ENCODE assay signal across 19 cellular contexts in the genomic region with DNA sequence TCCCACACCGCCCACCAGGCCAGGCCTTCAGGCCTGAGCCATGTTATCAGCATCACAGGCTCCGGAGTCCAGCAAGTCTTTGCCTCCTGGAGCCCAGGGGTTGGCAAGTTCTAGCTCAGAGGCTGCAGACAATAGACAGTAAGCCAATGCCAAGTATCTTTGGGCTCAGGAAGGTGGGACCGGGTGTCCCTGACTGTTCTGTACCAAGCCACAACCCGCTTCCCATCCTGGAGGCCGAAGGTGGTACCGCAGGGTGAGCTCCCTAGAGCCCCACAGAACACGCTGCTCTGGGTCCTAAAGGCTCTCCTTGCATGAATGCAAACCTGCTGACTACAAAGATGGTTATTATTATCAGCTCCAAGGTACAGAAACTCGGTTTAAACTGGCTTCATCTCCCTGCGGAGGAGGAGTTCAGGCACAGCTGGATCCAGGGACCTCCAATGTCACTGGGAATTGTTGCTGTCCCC. TPM values are rescaled to one million over a fixed set of nuclear protein-coding genes. Genes with fewer than 3 reads are reported as not detected.
DNase-seq lines count a peak whose midpoint lies in the region; ATAC-seq, FAIRE-seq and TF ChIP-seq lines count a peak whose summit lies in the region.
"Had no signal": no experiment of that assay in that cellular context is flagged by ENCODE, and none has a peak within 500 bp of the region (broad histone marks: within the 10 kb centered on the region; RNA-seq: fewer than 3 reads in every experiment).

No MANE protein-coding gene starts in this region.

- TF ChIP-seq RAD21 in GM12878 (IDR thresholded peaks at IDR 0.05; ENCODE audit: insufficient read depth, low read depth, low read length): no peak

- H2BK20ac ChIP-seq in H9 (ENCODE audit: low read depth, low read length, poor library complexity, severe bottlenecking): no peak overlapping the region

- H3K4ac ChIP-seq in H9 (ENCODE audit: low read depth, low read length): no peak overlapping the region

- peaks cover 52% of the 10 kb centered on the region for H3K27me3 Mint-ChIP-seq in H9 (ENCODE audit: low read depth)
- H3K27me3 Mint-ChIP-seq in mesothelial cell of epicardium (ENCODE audit: low read depth): no peaks in the 10 kb centered on the region
- no peaks in the 10 kb centered on the region for H3K27me3 Mint-ChIP-seq in osteocyte (ENCODE audit: unreplicated experiment)

- H3K27ac Mint-ChIP-seq in H9 (no peak overlapping the region), mesothelial cell of epicardium (no peak overlapping the region), osteocyte (ENCODE audit: unreplicated experiment) (no peak overlapping the region)

- no peak overlapping the region for H3K14ac ChIP-seq in H9 (ENCODE audit: insufficient read depth, low read length)

- POLR2A ChIA-PET in GM12878 (lab: Charles Lee): interaction anchor here (0.5 to 0.9 kb wide), 3 partner anchors 9 to 62 kb away, joined by 3 to 4 read pairs (median 3); no protein-coding TSS in a partner anchor

- H3K4me1 ChIP-seq in H9 (ENCODE audit: insufficient read depth, low read length) (no peaks in the 10 kb centered on the region), GM12878 (ENCODE audit: control insufficient read depth, insufficient read depth, low read length) (peaks cover 11% of the 10 kb centered on the region), small intestine (ENCODE audit: control insufficient read depth in 2 of 2, insufficient read depth in 1 of 2, low read depth in 1 of 2, low read length in 1 of 2) (no peaks in the 10 kb centered on the region)

- intact Hi-C loops in GM12878 (cut with micrococcal nuclease; ENCODE audit: unreplicated experiment): no loop called here

- H3K36me3 Mint-ChIP-seq in H9 (ENCODE audit: insufficient read depth in 1 of 3, low read depth in 3 of 3) (no peaks in the 10 kb centered on the region), mesothelial cell of epicardium (peaks cover 2% of the 10 kb centered on the region), osteocyte (ENCODE audit: unreplicated experiment) (no peaks in the 10 kb centered on the region)

- BruUV-seq in GM12878 (replicated peaks; lab: Mats Ljungman, UMichigan): no TSS peak

- no peak overlapping the region for H2BK12ac ChIP-seq in H9 (ENCODE audit: insufficient read length, low read depth, low read length)

- no CpG with 5 or more reads among the region's 9 CpGs for WGBS in H9 (ENCODE audit: extremely low coverage, insufficient read length, low lambda C conversion rate)
- 39% methylated on average over 9 of the region's 9 CpGs for WGBS in GM12878 (ENCODE audit: insufficient coverage, insufficient replicate concordance, low lambda C conversion rate, missing lambda C conversion rate)
- WGBS in small intestine, 3 donors: 67 to 76% (median 70%) methylated on average over 9 of the region's 9 CpGs

- SMC1A ChIA-PET in GM12878 (lab: Charles Lee; ENCODE audit: uncharacterized antibody, unreplicated experiment): interaction anchor here (0.8 to 1.1 kb wide), 2 partner anchors 59 to 63 kb away, joined by 3 to 5 read pairs; no protein-coding TSS in a partner anchor

- in situ Hi-C loops in GM12878 (cut with MboI): no loop called here

- no peak overlapping the region for H2BK15ac ChIP-seq in H9 (ENCODE audit: low read depth, low read length)

- H3K4me1 Mint-ChIP-seq in H9 (peaks cover 0 to 4% of the 10 kb centered on the region in 2 experiments; a peak in 2 of 4 replicates), mesothelial cell of epicardium (peaks cover 6% of the 10 kb centered on the region), osteocyte (ENCODE audit: unreplicated experiment) (peaks cover 8% of the 10 kb centered on the region)

- DNase-seq in ELR (ENCODE audit: low read depth) (peak; percentile 30), H9 (peak; percentile 63), GM12878 (ENCODE audit: low read depth, low spot score) (no peak), mesothelial cell of epicardium (ENCODE audit: low spot score in 2 of 2, unreplicated experiment in 2 of 2) (no peak), RCC 7860 (ENCODE audit: low spot score) (no peak), small intestine (no peak), NCI-H526 treated with DMSO at 0.1 percent for 48 hours (lab: John Stamatoyannopoulos, UW) (no peak), osteocyte (ENCODE audit: extremely low spot score, unreplicated experiment) (no peak)
- DNase-seq: activated CD4-positive, alpha-beta T cell treated with anti-CD3 and anti-CD28 coated beads, Interleukin-2, amount 50 U/mL, for 1 hour; activated T-cell treated with anti-CD3 and anti-CD28 coated beads, Interleukin-2, amount 50 U/mL, for 48 hours; C1 segment of cervical spinal cord; kidney; midbrain; NCI-H187; NCI-H774; spleen; stomach had no signal

- no peak overlapping the region for H3K4me2 ChIP-seq in H9 (ENCODE audit: insufficient read depth, insufficient read length, low read length)
- H3K4me2 ChIP-seq in GM12878 (ENCODE audit: control insufficient read depth, insufficient read depth): no peak overlapping the region

- no peak overlapping the region for H2BK5ac ChIP-seq in H9 (ENCODE audit: insufficient read length, low read length)

- TF ChIP-seq CTCF in H9 (conservative IDR thresholded peaks at IDR 0.05): peak; percentile 56
- peak in 2 of 3 experiments; percentile 15 to 23; a peak in 2 of 6 replicates for TF ChIP-seq CTCF in GM12878 (IDR thresholded peaks at IDR 0.05 in 2 of 3, conservative IDR thresholded peaks at IDR 0.05 in 1 of 3; ENCODE audit: control insufficient read depth in 2 of 3, extremely low read depth in 1 of 3, insufficient read depth in 1 of 3, low read depth in 3 of 3, low read length in 3 of 3)
- TF ChIP-seq CTCF in mesothelial cell of epicardium (IDR thresholded peaks at IDR 0.05; ENCODE audit: unreplicated experiment): peak; percentile 26
- no peak for TF ChIP-seq CTCF in osteocyte (IDR thresholded peaks at IDR 0.05)

- no peaks in the 10 kb centered on the region for H3K23me2 ChIP-seq in H9 (ENCODE audit: insufficient read length, low read depth, low read length, poor library complexity, severe bottlenecking)

- no peaks in the 10 kb centered on the region for H3K79me1 ChIP-seq in H9 (ENCODE audit: insufficient read depth, low read depth, low read length, poor library complexity, severe bottlenecking)

- no peak overlapping the region for H3K18ac ChIP-seq in H9 (ENCODE audit: insufficient read length, low read depth, low read length)

- H3K9me3 Mint-ChIP-seq in H9 (peaks cover 10 to 12% of the 10 kb centered on the region in 2 experiments), mesothelial cell of epicardium (peaks cover 10% of the 10 kb centered on the region), osteocyte (ENCODE audit: unreplicated experiment) (peaks cover 4% of the 10 kb centered on the region)

- no peaks in the 10 kb centered on the region for H3K9me3 ChIP-seq in H9 (ENCODE audit: control insufficient read depth, low read depth, low read length)
- H3K9me3 ChIP-seq in GM12878 (replicated peaks; ENCODE audit: control insufficient read depth, insufficient read depth, low read length): no peaks in the 10 kb centered on the region; the same call in 2 of the 3 replicates
- no peaks in the 10 kb centered on the region for H3K9me3 ChIP-seq in small intestine (ENCODE audit: control insufficient read depth, low read depth)
- H3K9me3 ChIP-seq: stomach had no signal

- H4K20me1 ChIP-seq in H9 (ENCODE audit: control insufficient read depth, insufficient read depth, insufficient read length) (no peaks in the 10 kb centered on the region), GM12878 (ENCODE audit: control insufficient read depth, insufficient read depth) (no peaks in the 10 kb centered on the region)

- H3K23ac ChIP-seq in H9 (ENCODE audit: insufficient read length, low read depth, low read length): no peak overlapping the region

- H3K4me3 ChIP-seq in GM12878: no peak overlapping the region
- no peak overlapping the region for H3K4me3 ChIP-seq in small intestine (ENCODE audit: low read depth in 1 of 2, low read length in 2 of 2)
- H3K4me3 ChIP-seq: spleen, stomach had no signal

- H4K8ac ChIP-seq in H9 (replicated peaks; ENCODE audit: insufficient read length, low read depth, low read length): no peak overlapping the region

- H3K36me3 ChIP-seq in GM12878 (ENCODE audit: control insufficient read depth in 2 of 2, insufficient read depth in 2 of 2, low read length in 1 of 2) (no peaks in the 10 kb centered on the region), small intestine (ENCODE audit: control insufficient read depth in 2 of 2, insufficient read depth in 2 of 2, low read length in 2 of 2) (no peaks in the 10 kb centered on the region)
- H3K36me3 ChIP-seq: spleen, stomach had no signal

- peak; percentile 64 for ATAC-seq in GM12878
- ATAC-seq: Right ventricle myocardium inferior had no signal

- no peak overlapping the region for H2AK5ac ChIP-seq in H9 (ENCODE audit: insufficient read length, low read length)

- no peak overlapping the region for H4K91ac ChIP-seq in H9 (ENCODE audit: insufficient read length, low read depth, low read length)

- RAD21 ChIA-PET in GM12878 (lab: Charles Lee; ENCODE audit: unreplicated experiment): interaction anchor here (0.8 to 1.0 kb wide), 2 partner anchors 22 to 71 kb away, joined by 5 to 6 read pairs; no protein-coding TSS in a partner anchor

- no peak overlapping the region for H3K4me3 Mint-ChIP-seq in H9
- H3K4me3 Mint-ChIP-seq in mesothelial cell of epicardium: no peak overlapping the region
- no peak overlapping the region for H3K4me3 Mint-ChIP-seq in osteocyte (ENCODE audit: unreplicated experiment)

- H2BK120ac ChIP-seq in H9 (ENCODE audit: low read depth, low read length, poor library complexity, severe bottlenecking): no peak overlapping the region

- no peak for TF ChIP-seq POLR2A in GM12878 (IDR thresholded peaks at IDR 0.05; ENCODE audit: low read depth, low read length)

- H3K27ac ChIP-seq in H9 (ENCODE audit: insufficient read length, low read depth, low read length) (no peak overlapping the region), GM12878 (ENCODE audit: control insufficient read depth, insufficient read depth) (no peak overlapping the region), small intestine (ENCODE audit: low read depth in 1 of 2, low read length in 1 of 2) (no peak overlapping the region)
- H3K27ac ChIP-seq: stomach had no signal

- TF ChIP-seq EP300 in GM12878 (IDR thresholded peaks at IDR 0.05; ENCODE audit: borderline replicate concordance in 1 of 2, control insufficient read depth in 1 of 2, low read depth in 2 of 2, low read length in 2 of 2): no peak

- H3K56ac ChIP-seq in H9 (ENCODE audit: insufficient read length, low read depth, low read length): no peak overlapping the region

- H3K79me2 ChIP-seq in H9 (ENCODE audit: insufficient read depth, low read length) (no peaks in the 10 kb centered on the region), GM12878 (ENCODE audit: control insufficient read depth, insufficient read depth, low read length) (no peaks in the 10 kb centered on the region)

- H3K27me3 ChIP-seq in H9 (ENCODE audit: insufficient read depth, low read length) (no peaks in the 10 kb centered on the region), GM12878 (replicated peaks in 1 of 2; ENCODE audit: control insufficient read depth in 2 of 2, insufficient read depth in 2 of 2, low read length in 1 of 2) (no peaks in the 10 kb centered on the region), small intestine (ENCODE audit: control insufficient read depth in 2 of 2, insufficient read depth in 2 of 2, low read length in 2 of 2) (peaks cover 0 to 3% of the 10 kb centered on the region in 2 donors)

- no peak overlapping the region for H4K5ac ChIP-seq in H9 (ENCODE audit: insufficient read length, low read depth, low read length)

- no peak overlapping the region for H3T11ph ChIP-seq in H9 (ENCODE audit: low read length)

- H2AFZ ChIP-seq in H9 (ENCODE audit: low read length): no peak overlapping the region
- no peak overlapping the region for H2AFZ ChIP-seq in GM12878 (ENCODE audit: control insufficient read depth, low read depth, low read length)

- CTCF ChIA-PET in GM12878 (lab: Yijun Ruan, JAX): interaction anchor here (0.9 to 2.2 kb wide), 3 partner anchors 62 to 68 kb away, joined by 4 to 7 read pairs (median 4); no protein-coding TSS in a partner anchor

- FAIRE-seq in GM12878 (lab: Jason Lieb, UNC): no peak
- FAIRE-seq in RCC 7860 (lab: Jason Lieb, UNC): no peak
- no peak for FAIRE-seq in small intestine (lab: Jason Lieb, UNC)
- FAIRE-seq: kidney had no signal

- H3K9ac ChIP-seq in H9 (ENCODE audit: extremely low read depth, insufficient read length, low read length) (no peak overlapping the region), GM12878 (ENCODE audit: control insufficient read depth, insufficient read depth, low read length) (no peak overlapping the region)

RNA-seq across cellular contexts. Expression of a gene that starts 5.5 kb away (rescaled TPM):
- total RNA-seq in H9 (2021): 6.8 and 9.1 TPM in 2 replicates
- 67.2 and 78.8 TPM in 2 replicates for total RNA-seq in GM12878 (2013; cell fraction: nucleolus; rRNA removed)
- 10.2 and 10.3 TPM in 2 replicates for total RNA-seq in GM12878 (2014; rRNA removed)
- 4.3 and 4.5 TPM in 2 replicates for total RNA-seq in GM12878 (2014; rRNA removed; fragmentation: Illumina TruSeq; extraction: Trizol)
- 10.9 and 12.0 TPM in 2 replicates for total RNA-seq in GM12878 (2021)
- polyA plus RNA-seq in GM12878 (2011; ENCODE audit: low read depth): 9.1 TPM
- 8.4 and 13.5 TPM in 2 replicates for polyA plus RNA-seq in GM12878 (2011; rRNA removed)
- polyA plus RNA-seq in GM12878 (2011; cell fraction: cytosol; rRNA removed): 22.5 and 39.1 TPM in 2 replicates
- 115 TPM in 2 replicates for polyA plus RNA-seq in GM12878 (2011; cell fraction: nucleus; rRNA removed)
- polyA plus RNA-seq in GM12878 (2012): 9.7 and 30.0 TPM in 2 replicates
- polyA plus RNA-seq in GM12878 (2014; fragmentation: Illumina TruSeq; extraction: Trizol): 2.4 and 2.7 TPM in 2 replicates
- polyA plus RNA-seq in GM12878 (2014; fragmentation: Nextera tagmentation; extraction: Ambion mirVana): under 1 TPM; 0.42 to 0.79 TPM
- 10.5 and 12.5 TPM in 2 replicates for polyA plus RNA-seq in GM12878 (2014; rRNA removed)
- 1 to 10 TPM; 2.4 TPM for polyA plus RNA-seq in GM12878 (2016; fragmentation: Nextera tagmentation; extraction: Ambion mirVana)
- polyA minus RNA-seq in GM12878 (2011; rRNA and poly(A)+ RNA removed): 7.3 and 13.2 TPM in 2 replicates
- 11.7 and 12.8 TPM in 2 replicates for polyA minus RNA-seq in GM12878 (2011; cell fraction: cytosol; rRNA and poly(A)+ RNA removed)
- polyA minus RNA-seq in GM12878 (2011; cell fraction: nucleus; rRNA and poly(A)+ RNA removed): 5.9 and 12.5 TPM in 2 replicates
- 64.1 to 65.5 TPM (median 64.6 TPM) in 3 replicates for total RNA-seq in mesothelial cell of epicardium
- polyA plus RNA-seq in small intestine: 10 to 100 TPM in 1 of 3 donors, 1 to 10 TPM in 2; 4.0 to 30.0 (median 5.4) TPM
- 109 and 111 TPM in 2 replicates for total RNA-seq in osteocyte

RNA-seq across cellular contexts. Expression of a gene that starts 7.6 kb away (rescaled TPM):
- total RNA-seq in H9 (2021): 78.0 and 81.9 TPM in 2 replicates
- 45.4 and 54.1 TPM in 2 replicates for total RNA-seq in GM12878 (2013; cell fraction: nucleolus; rRNA removed)
- total RNA-seq in GM12878 (2014; rRNA removed): 81.3 and 100 TPM in 2 replicates
- total RNA-seq in GM12878 (2014; rRNA removed; fragmentation: Illumina TruSeq; extraction: Trizol): 13.5 and 19.2 TPM in 2 replicates
- total RNA-seq in GM12878 (2021): 78.3 and 90.2 TPM in 2 replicates
- polyA plus RNA-seq in GM12878 (2011; ENCODE audit: low read depth): 7.8 TPM
- polyA plus RNA-seq in GM12878 (2011; rRNA removed): 4.5 and 8.9 TPM in 2 replicates
- polyA plus RNA-seq in GM12878 (2011; cell fraction: cytosol; rRNA removed): 22.0 and 33.7 TPM in 2 replicates
- 59.1 and 84.4 TPM in 2 replicates for polyA plus RNA-seq in GM12878 (2011; cell fraction: nucleus; rRNA removed)
- 46.6 and 57.2 TPM in 2 replicates for polyA plus RNA-seq in GM12878 (2012)
- polyA plus RNA-seq in GM12878 (2014; fragmentation: Illumina TruSeq; extraction: Trizol): 0.90 and 5.2 TPM in 2 replicates
- polyA plus RNA-seq in GM12878 (2014; fragmentation: Nextera tagmentation; extraction: Ambion mirVana): under 1 TPM; 0.45 to 0.73 TPM
- polyA plus RNA-seq in GM12878 (2014; rRNA removed): 84.2 and 98.4 TPM in 2 replicates
- polyA plus RNA-seq in GM12878 (2016; fragmentation: Nextera tagmentation; extraction: Ambion mirVana): 10 to 100 TPM; 81.9 to 85.7 TPM
- 6.1 and 15.7 TPM in 2 replicates for polyA minus RNA-seq in GM12878 (2011; rRNA and poly(A)+ RNA removed)
- 15.3 and 15.5 TPM in 2 replicates for polyA minus RNA-seq in GM12878 (2011; cell fraction: cytosol; rRNA and poly(A)+ RNA removed)
- 20.7 and 35.5 TPM in 2 replicates for polyA minus RNA-seq in GM12878 (2011; cell fraction: nucleus; rRNA and poly(A)+ RNA removed)
- total RNA-seq in mesothelial cell of epicardium: 41.6 to 47.3 TPM (median 47.1 TPM) in 3 replicates
- polyA plus RNA-seq in small intestine: 10 to 100 TPM; 54.4 to 60.2 (median 56.5) TPM
- 37.3 and 40.8 TPM in 2 replicates for total RNA-seq in osteocyte

RNA-seq across cellular contexts. Expression of a gene that starts 24.6 kb away (rescaled TPM):
- 0.22 TPM in 1 of 2 replicates, not detected in the other for total RNA-seq in H9 (2021)
- total RNA-seq in GM12878 (2013; cell fraction: nucleolus; rRNA removed): not detected in 2 replicates
- not detected in 2 replicates for total RNA-seq in GM12878 (2014; rRNA removed)
- not detected in 2 replicates for total RNA-seq in GM12878 (2014; rRNA removed; fragmentation: Illumina TruSeq; extraction: Trizol)
- not detected in 2 replicates for total RNA-seq in GM12878 (2021)
- not detected for polyA plus RNA-seq in GM12878 (2011; ENCODE audit: low read depth)
- not detected in 2 replicates for polyA plus RNA-seq in GM12878 (2011; rRNA removed)
- polyA plus RNA-seq in GM12878 (2011; cell fraction: cytosol; rRNA removed): 0.04 TPM in 1 of 2 replicates, not detected in the other
- polyA plus RNA-seq in GM12878 (2011; cell fraction: nucleus; rRNA removed): not detected in 2 replicates
- not detected in 2 replicates for polyA plus RNA-seq in GM12878 (2012)
- not detected in 2 replicates for polyA plus RNA-seq in GM12878 (2014; fragmentation: Illumina TruSeq; extraction: Trizol)
- polyA plus RNA-seq in GM12878 (2014; fragmentation: Nextera tagmentation; extraction: Ambion mirVana): not detected
- polyA plus RNA-seq in GM12878 (2014; rRNA removed): not detected in 2 replicates
- polyA plus RNA-seq in GM12878 (2016; fragmentation: Nextera tagmentation; extraction: Ambion mirVana): not detected
- not detected in 2 replicates for polyA minus RNA-seq in GM12878 (2011; rRNA and poly(A)+ RNA removed)
- polyA minus RNA-seq in GM12878 (2011; cell fraction: cytosol; rRNA and poly(A)+ RNA removed): not detected in 2 replicates
- not detected in 2 replicates for polyA minus RNA-seq in GM12878 (2011; cell fraction: nucleus; rRNA and poly(A)+ RNA removed)
- total RNA-seq in mesothelial cell of epicardium: not detected in 3 replicates
- polyA plus RNA-seq in small intestine: not detected
- not detected in 2 replicates for total RNA-seq in osteocyte
- total RNA-seq: cerebellum, kidney, Right ventricle myocardium inferior, stomach had no signal
- polyA plus RNA-seq: stomach had no signal

RNA-seq across cellular contexts. Expression of a gene that starts 31.0 kb away (rescaled TPM):
- total RNA-seq in H9 (2021): 0.72 and 0.99 TPM in 2 replicates
- not detected in 2 replicates for total RNA-seq in GM12878 (2013; cell fraction: nucleolus; rRNA removed)
- not detected in 2 replicates for total RNA-seq in GM12878 (2014; rRNA removed)
- total RNA-seq in GM12878 (2014; rRNA removed; fragmentation: Illumina TruSeq; extraction: Trizol): not detected in 2 replicates
- total RNA-seq in GM12878 (2021): not detected in 2 replicates
- not detected for polyA plus RNA-seq in GM12878 (2011; ENCODE audit: low read depth)
- not detected in 2 replicates for polyA plus RNA-seq in GM12878 (2011; rRNA removed)
- polyA plus RNA-seq in GM12878 (2011; cell fraction: cytosol; rRNA removed): 0.03 TPM in 1 of 2 replicates, not detected in the other
- not detected in 2 replicates for polyA plus RNA-seq in GM12878 (2011; cell fraction: nucleus; rRNA removed)
- 0.24 TPM in 1 of 2 replicates, not detected in the other for polyA plus RNA-seq in GM12878 (2012)
- polyA plus RNA-seq in GM12878 (2014; fragmentation: Illumina TruSeq; extraction: Trizol): not detected in 2 replicates
- not detected for polyA plus RNA-seq in GM12878 (2014; fragmentation: Nextera tagmentation; extraction: Ambion mirVana)
- polyA plus RNA-seq in GM12878 (2014; rRNA removed): 0.05 and 0.13 TPM in 2 replicates
- polyA plus RNA-seq in GM12878 (2016; fragmentation: Nextera tagmentation; extraction: Ambion mirVana): not detected
- polyA minus RNA-seq in GM12878 (2011; rRNA and poly(A)+ RNA removed): not detected in 2 replicates
- polyA minus RNA-seq in GM12878 (2011; cell fraction: cytosol; rRNA and poly(A)+ RNA removed): not detected in 2 replicates
- not detected in 2 replicates for polyA minus RNA-seq in GM12878 (2011; cell fraction: nucleus; rRNA and poly(A)+ RNA removed)
- 0.25 to 0.38 TPM in 2 of 3 replicates, not detected in the other for total RNA-seq in mesothelial cell of epicardium
- under 1 TPM in 1 of 3 donors, not detected in 2; 0.30 TPM for polyA plus RNA-seq in small intestine
- total RNA-seq in osteocyte: 0.81 TPM in 1 of 2 replicates, not detected in the other
- total RNA-seq: cerebellum, Right ventricle myocardium inferior had no signal

RNA-seq across cellular contexts. Expression of a gene that starts 37.3 kb away (rescaled TPM):
- total RNA-seq in H9 (2021) (101 and 104 TPM in 2 replicates), GM12878 (2014; rRNA removed) (36.5 and 42.8 TPM in 2 replicates), GM12878 (2014; rRNA removed; fragmentation: Illumina TruSeq; extraction: Trizol) (22.0 and 22.8 TPM in 2 replicates), GM12878 (2021) (57.6 and 59.8 TPM in 2 replicates), mesothelial cell of epicardium (49.5 to 56.4 TPM (median 56.4 TPM) in 3 replicates), osteocyte (44.6 and 47.6 TPM in 2 replicates)
- total RNA-seq in GM12878 (2013; cell fraction: nucleolus; rRNA removed): 47.3 and 62.5 TPM in 2 replicates
- 24.6 TPM for polyA plus RNA-seq in GM12878 (2011; ENCODE audit: low read depth)
- polyA plus RNA-seq in GM12878 (2011; rRNA removed) (16.6 and 54.0 TPM in 2 replicates), GM12878 (2014; fragmentation: Illumina TruSeq; extraction: Trizol) (7.3 and 30.8 TPM in 2 replicates), GM12878 (2014; fragmentation: Nextera tagmentation; extraction: Ambion mirVana) (10 to 100 TPM in 1 of 2 experiments, 1 to 10 TPM in 1; 9.9 to 27.9 TPM), GM12878 (2014; rRNA removed) (38.4 and 52.6 TPM in 2 replicates), GM12878 (2016; fragmentation: Nextera tagmentation; extraction: Ambion mirVana) (10 to 100 TPM; 28.1 to 44.7 TPM), small intestine (100 to 1,000 TPM in 1 of 3 donors, 10 to 100 TPM in 2; 74.1 to 153 (median 99.4) TPM)
- polyA plus RNA-seq in GM12878 (2011; cell fraction: cytosol; rRNA removed): 27.6 and 50.3 TPM in 2 replicates
- 300 and 345 TPM in 2 replicates for polyA plus RNA-seq in GM12878 (2011; cell fraction: nucleus; rRNA removed)
- polyA plus RNA-seq in GM12878 (2012): 36.1 and 38.8 TPM in 2 replicates
- 91.7 and 110 TPM in 2 replicates for polyA minus RNA-seq in GM12878 (2011; rRNA and poly(A)+ RNA removed)
- 33.9 and 39.2 TPM in 2 replicates for polyA minus RNA-seq in GM12878 (2011; cell fraction: cytosol; rRNA and poly(A)+ RNA removed)
- 50.2 and 63.4 TPM in 2 replicates for polyA minus RNA-seq in GM12878 (2011; cell fraction: nucleus; rRNA and poly(A)+ RNA removed)

Comparison
In these comparisons a context has a peak if more than half of its experiments do, and no peak if none do; other contexts are left out.
1. DNase-seq: peak in ELR (single experiment) and H9 (single experiment); none in GM12878 (single experiment), mesothelial cell of epicardium (0 of 2), RCC 7860 (single experiment), small intestine (single experiment), NCI-H526 treated with DMSO at 0.1 percent for 48 hours (single experiment) and osteocyte (single experiment).